Comparison of ENCODE assay signal across 11 cellular contexts in genomic region chr1:151831605-151832004, GRCh38. TPM values are rescaled to one million over a fixed set of nuclear protein-coding genes. Genes with fewer than 3 reads are reported as not detected.
DNase-seq lines count a peak whose midpoint lies in the region; ATAC-seq and TF ChIP-seq lines count a peak whose summit lies in the region.
"Had no signal": no experiment of that assay in that cellular context is flagged by ENCODE, and none has a peak within 500 bp of the region (broad histone marks: within the 10 kb centered on the region; RNA-seq: fewer than 3 reads in every experiment).

Gene RORC, minus strand, starts transcription at chr1:151831802. Its CDS starts 38 bp downstream, at chr1:151831764.

- no peaks in the 10 kb centered on the region for H3K79me2 ChIP-seq in Loucy (ENCODE audit: insufficient read depth, low read length)

- POLR2A ChIA-PET in MCF 10A (lab: Yijun Ruan, JAX) = interaction anchor here (0.7 to 1.9 kb wide), 3 partner anchors 11 to 414 kb away, joined by 4 to 9 read pairs (median 4); no protein-coding TSS in a partner anchor

- H3K4me1 Mint-ChIP-seq in MCF 10A (ENCODE audit: insufficient read depth, unreplicated experiment) (peaks cover 58% of the 10 kb centered on the region), HFFc6 (ENCODE audit: low read depth) (peaks cover 6% of the 10 kb centered on the region)

- peak; percentile 88 to 92 for ATAC-seq in lower lobe of right lung
- no peak for ATAC-seq in HG03196 (IDR thresholded peaks at IDR 0.05; ENCODE audit: unreplicated experiment)

- no peaks in the 10 kb centered on the region for H3K36me3 ChIP-seq in Loucy (ENCODE audit: insufficient read depth, low read length)
- H3K36me3 ChIP-seq in lower lobe of right lung = no peaks in the 10 kb centered on the region

- H3K4me2 ChIP-seq in Loucy (ENCODE audit: low read depth, low read length, poor library complexity, severe bottlenecking) = peak within 1 kb of the TSS; percentile 77

- no peaks in the 10 kb centered on the region for H3K9me3 Mint-ChIP-seq in MCF 10A (ENCODE audit: unreplicated experiment)
- no peaks in the 10 kb centered on the region for H3K9me3 Mint-ChIP-seq in HFFc6

- no peaks in the 10 kb centered on the region for H3K9me2 ChIP-seq in Loucy (replicated peaks; ENCODE audit: low read depth, low read length)

- H3K4me3 Mint-ChIP-seq in MCF 10A (ENCODE audit: unreplicated experiment) (peak within 1 kb of the TSS; percentile 75), HFFc6 (no peak within 1 kb of the TSS)

- peak within 1 kb of the TSS; percentile 70 for H3K9ac ChIP-seq in Loucy (ENCODE audit: low read depth, low read length, poor library complexity, severe bottlenecking)

- DNase-seq in MCF 10A (ENCODE audit: unreplicated experiment) (peak; percentile 59), lower lobe of right lung (peak; percentile 84), dermis blood vessel endothelial cell (no peak), HFFc6 (no peak), GDM1 (lab: John Stamatoyannopoulos, UW) (no peak)
- DNase-seq: OCI-M1; stimulated activated naive CD4-positive, alpha-beta T cell treated with Interleukin-2 at 50 U/mL for 16 hours had no signal

- no peak for TF ChIP-seq CTCF in 22Rv1 (IDR thresholded peaks at IDR 0.05)
- no peak for TF ChIP-seq CTCF in Loucy (conservative IDR thresholded peaks at IDR 0.05; ENCODE audit: low read length)
- no peak for TF ChIP-seq CTCF in MCF 10A (IDR thresholded peaks at IDR 0.05; ENCODE audit: unreplicated experiment)
- TF ChIP-seq CTCF in lower lobe of right lung (IDR thresholded peaks at IDR 0.05) = no peak
- TF ChIP-seq CTCF in HFFc6 (IDR thresholded peaks at IDR 0.05) = no peak

- H4K20me1 ChIP-seq in Loucy (ENCODE audit: insufficient read depth, low read length, poor library complexity, severe bottlenecking) = no peaks in the 10 kb centered on the region

- peak within 1 kb of the TSS; percentile 21 for H3K4me3 ChIP-seq in Loucy (ENCODE audit: low read length, poor library complexity, severe bottlenecking)
- peak within 1 kb of the TSS; percentile 56 for H3K4me3 ChIP-seq in lower lobe of right lung
- H3K4me3 ChIP-seq: coronary artery had no signal

- H2AFZ ChIP-seq in Loucy (ENCODE audit: low read length) = peak within 1 kb of the TSS; percentile 44; the same call in 1 of the 2 replicates

- H3K27ac Mint-ChIP-seq in MCF 10A (ENCODE audit: low read depth, unreplicated experiment) = peak within 1 kb of the TSS; percentile 60
- no peak within 1 kb of the TSS for H3K27ac Mint-ChIP-seq in HFFc6

- H3K36me3 Mint-ChIP-seq in MCF 10A (ENCODE audit: insufficient read depth, unreplicated experiment) = no peaks in the 10 kb centered on the region
- no peaks in the 10 kb centered on the region for H3K36me3 Mint-ChIP-seq in HFFc6 (ENCODE audit: low read depth)

- CTCF ChIA-PET in MCF 10A (lab: Yijun Ruan, JAX) = interaction anchor here (0.6 to 2.0 kb wide), 4 partner anchors 8 to 238 kb away, joined by 3 to 8 read pairs (median 5); no protein-coding TSS in a partner anchor

- intact Hi-C loops in MCF 10A (cut with micrococcal nuclease) = loop anchor here (1.0 kb wide), 1 partner anchor 68 kb away; the partner anchor contains the start of gene MRPL9
- intact Hi-C loops in lower lobe of right lung (cut with DNase I) = no loop called here

- no TSS peak for BruUV-seq in MCF 10A (replicated peaks; lab: Mats Ljungman, UMichigan)

- H3K9me3 ChIP-seq in Loucy (ENCODE audit: insufficient read depth, low read depth, low read length) (no peaks in the 10 kb centered on the region), lower lobe of right lung (no peaks in the 10 kb centered on the region)

- H3K27me3 Mint-ChIP-seq in MCF 10A (ENCODE audit: insufficient read depth, unreplicated experiment) (no peaks in the 10 kb centered on the region), HFFc6 (ENCODE audit: insufficient read depth) (peaks cover 32% of the 10 kb centered on the region)

- H3K27me3 ChIP-seq in Loucy (ENCODE audit: insufficient read depth, low read length, poor library complexity, severe bottlenecking) (no peaks in the 10 kb centered on the region), lower lobe of right lung (ENCODE audit: low read depth) (no peaks in the 10 kb centered on the region)

- H3K4me1 ChIP-seq in Loucy (ENCODE audit: insufficient read depth, low read length, poor library complexity, severe bottlenecking) (peaks cover 53% of the 10 kb centered on the region), lower lobe of right lung (peaks cover 39% of the 10 kb centered on the region)

- H3K27ac ChIP-seq in 22Rv1 = peak within 1 kb of the TSS; percentile 74
- H3K27ac ChIP-seq in lower lobe of right lung = peak within 1 kb of the TSS; percentile 80
- H3K27ac ChIP-seq: coronary artery had no signal

- H3F3A ChIP-seq in Loucy (ENCODE audit: low read depth) = peaks cover 9% of the 10 kb centered on the region; the same call in 1 of the 2 replicates

RNA-seq across cellular contexts. Expression of gene RORC, which starts in this region (rescaled TPM):
- total RNA-seq in MCF 10A (2022) = 0.40 and 0.81 TPM in 2 replicates
- total RNA-seq in lower lobe of right lung = 21.7 TPM
- under 0.01 TPM in 1 of 2 replicates, not detected in the other for total RNA-seq in dermis blood vessel endothelial cell
- total RNA-seq in HFFc6 (2021; fragmentation: NEBNext Ultra II Directional; extraction: Animal tissue kit (Norgen Biotek cat#: 25700)) = not detected

Comparison
In these comparisons a context has a peak if more than half of its experiments do, and no peak if none do; other contexts are left out.
1. RNA of gene RORC (total RNA-seq): 21.7 TPM in lower lobe of right lung (single experiment); 0.40 to 0.81 TPM in MCF 10A, under 0.01 TPM in dermis blood vessel endothelial cell and not detected in HFFc6; every median in the first group is over 10 times any median in the second.
2. Peak in DNase-seq in MCF 10A; RNA of the gene not detected or under 1 TPM.